In genomic region chr10:130181858-130182257, GRCh38 we compare ENCODE assay signal across 38 cellular contexts.
"Had no signal": no experiment of that assay in that cellular context is flagged by ENCODE, and none has a peak within 500 bp of the region (broad histone marks: within the 10 kb centered on the region; RNA-seq: fewer than 3 reads in every experiment).

No MANE protein-coding gene starts in this region.

- DNase-seq: activated B cell treated with CpG ODN at 0.5 μM for 24 hours; activated CD4-positive, alpha-beta memory T cell treated with anti-CD3 and anti-CD28 coated beads for 36 hours; activated CD4-positive, alpha-beta T cell treated with anti-CD3 and anti-CD28 coated beads for 4 hours; activated CD4-positive, alpha-beta T cell treated with anti-CD3 and anti-CD28 coated beads, Interleukin-2, amount 10 ng/mL, durations not matched to agents 24 days and 14 days; activated CD4-positive, alpha-beta T cell treated with anti-CD3 and anti-CD28 coated beads, Interleukin-2, amount 50 U/mL, for 1 hour; activated CD4-positive, alpha-beta T cell treated with anti-CD3 and anti-CD28 coated beads, Interleukin-2, amount 50 U/mL, for 4 hours; activated CD4-positive, CD25-positive, alpha-beta regulatory T cell treated with anti-CD3 and anti-CD28 coated beads, Interleukin-2, amount 50 U/mL, for 72 hours; activated CD8-positive, alpha-beta memory T cell treated with anti-CD3 and anti-CD28 coated beads, Interleukin-2, amount 50 U/mL, for 4 hours; activated CD8-positive, alpha-beta T cell treated with anti-CD3 and anti-CD28 coated beads for 36 hours; activated effector memory CD4-positive, alpha-beta T cell treated with anti-CD3 and anti-CD28 coated beads, Interleukin-2, amount 50 U/mL, for 16 hours; activated gamma-delta T cell treated with Interleukin-2 at 50 U/mL for 16 hours; activated naive CD4-positive, alpha-beta T cell; activated naive CD4-positive, alpha-beta T cell treated with anti-CD3 and anti-CD28 coated beads for 36 hours; activated naive CD4-positive, alpha-beta T cell treated with anti-CD3 and anti-CD28 coated beads, Interleukin-2, amount 50 U/mL, for 16 hours; activated naive CD8-positive, alpha-beta T cell treated with anti-CD3 and anti-CD28 coated beads for 36 hours; activated T-cell treated with anti-CD3 and anti-CD28 coated beads for 4 hours; activated T-cell treated with anti-CD3 and anti-CD28 coated beads, Interleukin-2, amount 50 U/mL, for 1 hour; activated T-cell treated with anti-CD3 and anti-CD28 coated beads, Interleukin-2, amount 50 U/mL, for 4 hours; activated T-cell treated with anti-CD3 and anti-CD28 coated beads, Interleukin-2, amount 50 U/mL, for 72 hours; amniotic stem cell; aorta; caudate nucleus; cerebellar nuclear complex; T-helper 1 cell; T-helper 2 cell; T-helper 9 cell had no signal

- ATAC-seq: activated CD8-positive, alpha-beta T cell treated with anti-CD3 and anti-CD28 coated beads for 36 hours; activated naive CD4-positive, alpha-beta T cell treated with anti-CD3 and anti-CD28 coated beads, Interleukin-2, amount 50 U/mL, for 72 hours; activated T-cell treated with anti-CD3 and anti-CD28 coated beads, Interleukin-2, amount 50 U/mL, for 4 hours; activated T-cell treated with anti-CD3 and anti-CD28 coated beads, Interleukin-2, amount 50 U/mL, for 72 hours; activated T-helper 17 cell treated with anti-CD3 and anti-CD28 coated beads, Interleukin-2, amount 50 U/mL, for 72 hours had no signal

- H3K4me1 ChIP-seq: adrenal gland had no signal

- H3K27me3 Mint-ChIP-seq: activated B cell treated with CpG ODN at 0.5 μM for 24 hours; activated CD4-positive, alpha-beta memory T cell treated with anti-CD3 and anti-CD28 coated beads for 36 hours; activated CD4-positive, alpha-beta T cell treated with anti-CD3 and anti-CD28 coated beads, Interleukin-2, amount 10 ng/mL, durations not matched to agents 24 days and 14 days; activated CD8-positive, alpha-beta T cell treated with anti-CD3 and anti-CD28 coated beads for 36 hours; activated naive CD8-positive, alpha-beta T cell treated with anti-CD3 and anti-CD28 coated beads for 36 hours; activated T-helper 17 cell treated with anti-CD3 and anti-CD28 coated beads, Interleukin-2, amount 50 U/mL, for 72 hours; central memory CD8-positive, alpha-beta T cell had no signal

- H3K27me3 ChIP-seq: adrenal gland, cardiac muscle cell had no signal

- H3K27ac ChIP-seq: adrenal gland, cardiac muscle cell, VCaP had no signal

- H3K4me3 ChIP-seq: adrenal gland, cardiac muscle cell had no signal

- H3K27ac Mint-ChIP-seq: activated B cell treated with CpG ODN at 0.5 μM for 24 hours; activated CD4-positive, alpha-beta memory T cell treated with anti-CD3 and anti-CD28 coated beads for 36 hours; activated CD4-positive, alpha-beta T cell treated with anti-CD3 and anti-CD28 coated beads, Interleukin-2, amount 10 ng/mL, durations not matched to agents 24 days and 14 days; activated CD8-positive, alpha-beta T cell treated with anti-CD3 and anti-CD28 coated beads for 36 hours; activated naive CD4-positive, alpha-beta T cell treated with anti-CD3 and anti-CD28 coated beads for 36 hours; activated naive CD8-positive, alpha-beta T cell treated with anti-CD3 and anti-CD28 coated beads for 36 hours; activated T-helper 1 cell treated with anti-CD3 and anti-CD28 coated beads, Interleukin-12 subunit alpha, Interleukin-12 subunit beta, Interleukin-2, Interleukin-4 antibody, amounts not matched to agents 30 ng/mL and 10 ng/mL and 1 ng/mL, durations not matched to agents 14 hours and 24 hours and 36 hours; activated T-helper 17 cell treated with anti-CD3 and anti-CD28 coated beads, Interleukin-2, amount 50 U/mL, for 72 hours; T-helper 1 cell treated with Interleukin-12 subunit alpha and Interleukin-12 subunit beta and Interleukin-4 antibody, amounts not matched to agents 30 μg/mL and 1 μg/mL, for 36 hours had no signal

- H3K9me3 Mint-ChIP-seq: activated B cell treated with CpG ODN at 0.5 μM for 24 hours; activated CD4-positive, alpha-beta memory T cell treated with anti-CD3 and anti-CD28 coated beads for 36 hours; activated CD4-positive, alpha-beta T cell treated with anti-CD3 and anti-CD28 coated beads, Interleukin-2, amount 10 ng/mL, durations not matched to agents 24 days and 14 days; activated CD8-positive, alpha-beta T cell treated with anti-CD3 and anti-CD28 coated beads for 36 hours; activated naive CD4-positive, alpha-beta T cell treated with anti-CD3 and anti-CD28 coated beads for 36 hours; activated naive CD4-positive, alpha-beta T cell treated with anti-CD3 and anti-CD28 coated beads, Interleukin-2, amount 50 U/mL, for 72 hours; activated naive CD8-positive, alpha-beta T cell treated with anti-CD3 and anti-CD28 coated beads for 36 hours; activated T-cell treated with anti-CD3 and anti-CD28 coated beads, Interleukin-2, amount 50 U/mL, for 4 hours; activated T-cell treated with anti-CD3 and anti-CD28 coated beads, Interleukin-2, amount 50 U/mL, for 72 hours; activated T-helper 1 cell treated with anti-CD3 and anti-CD28 coated beads, Interleukin-12 subunit alpha, Interleukin-12 subunit beta, Interleukin-2, Interleukin-4 antibody, amounts not matched to agents 30 ng/mL and 10 ng/mL and 1 ng/mL, durations not matched to agents 14 hours and 24 hours and 36 hours; activated T-helper 17 cell treated with anti-CD3 and anti-CD28 coated beads, Interleukin-2, amount 50 U/mL, for 72 hours; brain; central memory CD8-positive, alpha-beta T cell; T-helper 1 cell treated with Interleukin-12 subunit alpha and Interleukin-12 subunit beta and Interleukin-4 antibody, amounts not matched to agents 30 μg/mL and 1 μg/mL, for 36 hours; T-helper 2 cell treated with Interferon-gamma antibody and Interleukin-4, amounts not matched to agents 5 μg/mL and 100 μg/mL, for 36 hours had no signal

- H3K4me3 Mint-ChIP-seq: activated B cell treated with CpG ODN at 0.5 μM for 24 hours; activated CD4-positive, alpha-beta memory T cell treated with anti-CD3 and anti-CD28 coated beads for 36 hours; activated CD4-positive, alpha-beta T cell treated with anti-CD3 and anti-CD28 coated beads, Interleukin-2, amount 10 ng/mL, durations not matched to agents 24 days and 14 days; activated CD8-positive, alpha-beta T cell treated with anti-CD3 and anti-CD28 coated beads for 36 hours; activated naive CD4-positive, alpha-beta T cell treated with anti-CD3 and anti-CD28 coated beads for 36 hours; activated naive CD8-positive, alpha-beta T cell treated with anti-CD3 and anti-CD28 coated beads for 36 hours; activated T-cell treated with anti-CD3 and anti-CD28 coated beads, Interleukin-2, amount 50 U/mL, for 4 hours; activated T-cell treated with anti-CD3 and anti-CD28 coated beads, Interleukin-2, amount 50 U/mL, for 72 hours; activated T-helper 1 cell treated with anti-CD3 and anti-CD28 coated beads, Interleukin-12 subunit alpha, Interleukin-12 subunit beta, Interleukin-2, Interleukin-4 antibody, amounts not matched to agents 30 ng/mL and 10 ng/mL and 1 ng/mL, durations not matched to agents 14 hours and 24 hours and 36 hours; activated T-helper 17 cell treated with anti-CD3 and anti-CD28 coated beads, Interleukin-2, amount 50 U/mL, for 72 hours; brain; central memory CD8-positive, alpha-beta T cell; T-helper 1 cell treated with Interleukin-12 subunit alpha and Interleukin-12 subunit beta and Interleukin-4 antibody, amounts not matched to agents 30 μg/mL and 1 μg/mL, for 36 hours; T-helper 2 cell treated with Interferon-gamma antibody and Interleukin-4, amounts not matched to agents 5 μg/mL and 100 μg/mL, for 36 hours had no signal

- H3K9me3 ChIP-seq: adrenal gland had no signal

- FAIRE-seq: bronchial epithelial cell, TTC549 had no signal

- H3K4me1 Mint-ChIP-seq: activated T-helper 17 cell treated with anti-CD3 and anti-CD28 coated beads, Interleukin-2, amount 50 U/mL, for 72 hours had no signal
